In the genomic region with DNA sequence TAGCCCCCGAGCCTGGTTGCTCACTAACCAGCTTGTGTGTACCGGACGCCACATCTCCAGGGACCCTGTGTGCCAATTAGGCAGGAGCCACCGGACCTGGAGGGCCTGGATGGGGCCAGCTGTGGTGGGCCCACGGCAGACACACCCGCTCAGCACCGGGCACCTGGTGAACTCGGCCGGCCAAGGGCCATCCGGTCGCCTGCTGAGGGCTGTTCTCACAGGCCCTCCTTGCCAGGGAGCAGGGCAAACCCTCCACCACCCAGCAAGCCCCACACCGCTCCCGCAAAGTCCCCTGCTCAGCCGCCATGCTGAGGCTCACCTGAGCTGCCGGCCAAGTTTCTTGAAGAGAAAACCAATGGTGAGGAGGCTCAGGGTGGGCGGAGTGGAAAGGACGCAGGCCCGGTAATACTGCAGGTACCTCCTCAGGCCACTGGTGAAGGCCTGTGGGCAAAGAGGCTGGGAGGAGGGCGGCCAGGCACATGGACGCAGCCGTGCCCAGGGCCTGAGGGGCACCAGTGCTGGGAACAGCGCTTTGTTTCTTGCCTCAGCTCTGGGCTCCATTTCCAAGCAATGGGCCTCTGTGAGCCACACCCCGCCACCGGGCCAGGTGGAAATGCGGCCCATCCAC, we compare ENCODE assay signal across 2 cellular contexts.
TF ChIP-seq lines count a peak whose summit lies in the region.

No MANE protein-coding gene starts in this region.

TF ChIP-seq in IMR-90, 13 proteins besides CTCF, POLR2A, EP300 and RAD21:
- TF ChIP-seq MAZ (IDR thresholded peaks at IDR 0.05; ENCODE audit: borderline replicate concordance, low read depth, low read length) (no peak), SMC3 (IDR thresholded peaks at IDR 0.05; ENCODE audit: low read depth, low read length) (no peak), FOS (IDR thresholded peaks at IDR 0.05; ENCODE audit: low read depth, low read length) (no peak), USF2 (IDR thresholded peaks at IDR 0.05; ENCODE audit: low read depth, low read length) (no peak), CEBPB (IDR thresholded peaks at IDR 0.05; ENCODE audit: low read depth, low read length) (no peak), MAFK (IDR thresholded peaks at IDR 0.05; ENCODE audit: low read depth, low read length) (no peak), RCOR1 (IDR thresholded peaks at IDR 0.05; ENCODE audit: insufficient replicate concordance, low read length) (no peak), CHD1 (IDR thresholded peaks at IDR 0.05; ENCODE audit: low read depth, low read length) (no peak)
- TF ChIP-seq, protein P1, sequence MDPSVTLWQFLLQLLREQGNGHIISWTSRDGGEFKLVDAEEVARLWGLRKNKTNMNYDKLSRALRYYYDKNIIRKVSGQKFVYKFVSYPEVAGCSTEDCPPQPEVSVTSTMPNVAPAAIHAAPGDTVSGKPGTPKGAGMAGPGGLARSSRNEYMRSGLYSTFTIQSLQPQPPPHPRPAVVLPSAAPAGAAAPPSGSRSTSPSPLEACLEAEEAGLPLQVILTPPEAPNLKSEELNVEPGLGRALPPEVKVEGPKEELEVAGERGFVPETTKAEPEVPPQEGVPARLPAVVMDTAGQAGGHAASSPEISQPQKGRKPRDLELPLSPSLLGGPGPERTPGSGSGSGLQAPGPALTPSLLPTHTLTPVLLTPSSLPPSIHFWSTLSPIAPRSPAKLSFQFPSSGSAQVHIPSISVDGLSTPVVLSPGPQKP (IDR thresholded peaks at IDR 0.05; ENCODE audit: borderline replicate concordance, low read depth, low read length), result no peak

TF ChIP-seq in WTC11, 78 proteins besides CTCF, POLR2A, EP300 and RAD21:
- TF ChIP-seq USF2 (CRISPR knock-in tag; IDR thresholded peaks at IDR 0.05), result no peak
- TF ChIP-seq ZNF219 (CRISPR knock-in tag; IDR thresholded peaks at IDR 0.05; ENCODE audit: borderline replicate concordance), result no peak
- TF ChIP-seq NR3C1 (CRISPR knock-in tag; conservative IDR thresholded peaks at IDR 0.05; ENCODE audit: low read depth), result no peak
- no peak for TF ChIP-seq FOXP1 (CRISPR knock-in tag; IDR thresholded peaks at IDR 0.05; ENCODE audit: borderline replicate concordance)
- TF ChIP-seq IRF1 (CRISPR knock-in tag; IDR thresholded peaks at IDR 0.05), result no peak
- TF ChIP-seq, protein P2, sequence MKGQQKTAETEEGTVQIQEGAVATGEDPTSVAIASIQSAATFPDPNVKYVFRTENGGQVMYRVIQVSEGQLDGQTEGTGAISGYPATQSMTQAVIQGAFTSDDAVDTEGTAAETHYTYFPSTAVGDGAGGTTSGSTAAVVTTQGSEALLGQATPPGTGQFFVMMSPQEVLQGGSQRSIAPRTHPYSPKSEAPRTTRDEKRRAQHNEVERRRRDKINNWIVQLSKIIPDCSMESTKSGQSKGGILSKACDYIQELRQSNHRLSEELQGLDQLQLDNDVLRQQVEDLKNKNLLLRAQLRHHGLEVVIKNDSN (CRISPR knock-in tag; IDR thresholded peaks at IDR 0.05), result no peak
- TF ChIP-seq SMAD3 (CRISPR knock-in tag; IDR thresholded peaks at IDR 0.05; ENCODE audit: borderline replicate concordance), result no peak
- no peak for TF ChIP-seq PRRX2 (CRISPR knock-in tag; IDR thresholded peaks at IDR 0.05)
- no peak for TF ChIP-seq TEAD1 (CRISPR knock-in tag; IDR thresholded peaks at IDR 0.05)
- TF ChIP-seq SMAD4 (CRISPR knock-in tag; IDR thresholded peaks at IDR 0.05), result no peak
- TF ChIP-seq FOXK1 (CRISPR knock-in tag; IDR thresholded peaks at IDR 0.05), result no peak
- no peak for TF ChIP-seq SOX15 (CRISPR knock-in tag; IDR thresholded peaks at IDR 0.05)
- no peak for TF ChIP-seq ATF2 (CRISPR knock-in tag; IDR thresholded peaks at IDR 0.05; ENCODE audit: borderline replicate concordance, low read depth)
- TF ChIP-seq, protein P3, sequence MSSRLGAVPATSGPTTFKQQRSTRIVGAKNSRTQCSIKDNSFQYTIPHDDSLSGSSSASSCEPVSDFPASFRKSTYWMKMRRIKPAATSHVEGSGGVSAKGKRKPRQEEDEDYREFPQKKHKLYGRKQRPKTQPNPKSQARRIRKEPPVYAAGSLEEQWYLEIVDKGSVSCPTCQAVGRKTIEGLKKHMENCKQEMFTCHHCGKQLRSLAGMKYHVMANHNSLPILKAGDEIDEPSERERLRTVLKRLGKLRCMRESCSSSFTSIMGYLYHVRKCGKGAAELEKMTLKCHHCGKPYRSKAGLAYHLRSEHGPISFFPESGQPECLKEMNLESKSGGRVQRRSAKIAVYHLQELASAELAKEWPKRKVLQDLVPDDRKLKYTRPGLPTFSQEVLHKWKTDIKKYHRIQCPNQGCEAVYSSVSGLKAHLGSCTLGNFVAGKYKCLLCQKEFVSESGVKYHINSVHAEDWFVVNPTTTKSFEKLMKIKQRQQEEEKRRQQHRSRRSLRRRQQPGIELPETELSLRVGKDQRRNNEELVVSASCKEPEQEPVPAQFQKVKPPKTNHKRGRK (CRISPR knock-in tag; IDR thresholded peaks at IDR 0.05; ENCODE audit: borderline replicate concordance), result no peak
- TF ChIP-seq ZMAT4 (CRISPR knock-in tag; IDR thresholded peaks at IDR 0.05), result no peak
- TF ChIP-seq CDX4 (CRISPR knock-in tag; IDR thresholded peaks at IDR 0.05; ENCODE audit: borderline replicate concordance), result no peak
- TF ChIP-seq, protein P4, sequence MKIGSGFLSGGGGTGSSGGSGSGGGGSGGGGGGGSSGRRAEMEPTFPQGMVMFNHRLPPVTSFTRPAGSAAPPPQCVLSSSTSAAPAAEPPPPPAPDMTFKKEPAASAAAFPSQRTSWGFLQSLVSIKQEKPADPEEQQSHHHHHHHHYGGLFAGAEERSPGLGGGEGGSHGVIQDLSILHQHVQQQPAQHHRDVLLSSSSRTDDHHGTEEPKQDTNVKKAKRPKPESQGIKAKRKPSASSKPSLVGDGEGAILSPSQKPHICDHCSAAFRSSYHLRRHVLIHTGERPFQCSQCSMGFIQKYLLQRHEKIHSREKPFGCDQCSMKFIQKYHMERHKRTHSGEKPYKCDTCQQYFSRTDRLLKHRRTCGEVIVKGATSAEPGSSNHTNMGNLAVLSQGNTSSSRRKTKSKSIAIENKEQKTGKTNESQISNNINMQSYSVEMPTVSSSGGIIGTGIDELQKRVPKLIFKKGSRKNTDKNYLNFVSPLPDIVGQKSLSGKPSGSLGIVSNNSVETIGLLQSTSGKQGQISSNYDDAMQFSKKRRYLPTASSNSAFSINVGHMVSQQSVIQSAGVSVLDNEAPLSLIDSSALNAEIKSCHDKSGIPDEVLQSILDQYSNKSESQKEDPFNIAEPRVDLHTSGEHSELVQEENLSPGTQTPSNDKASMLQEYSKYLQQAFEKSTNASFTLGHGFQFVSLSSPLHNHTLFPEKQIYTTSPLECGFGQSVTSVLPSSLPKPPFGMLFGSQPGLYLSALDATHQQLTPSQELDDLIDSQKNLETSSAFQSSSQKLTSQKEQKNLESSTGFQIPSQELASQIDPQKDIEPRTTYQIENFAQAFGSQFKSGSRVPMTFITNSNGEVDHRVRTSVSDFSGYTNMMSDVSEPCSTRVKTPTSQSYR (CRISPR knock-in tag; IDR thresholded peaks at IDR 0.05), result no peak
- TF ChIP-seq ZNF396 (CRISPR knock-in tag; IDR thresholded peaks at IDR 0.05; ENCODE audit: borderline replicate concordance), result no peak
